17 cellular contexts compared by ENCODE assay signal in genomic region chr2:204529795-204530463, GRCh38. TPM values are rescaled to one million over a fixed set of nuclear protein-coding genes. Genes with fewer than 3 reads are reported as not detected.
"Had no signal": no experiment of that assay in that cellular context is flagged by ENCODE, and none has a peak within 500 bp of the region (broad histone marks: within the 10 kb centered on the region; RNA-seq: fewer than 3 reads in every experiment).

No MANE protein-coding gene starts in this region.

- H3K27ac Mint-ChIP-seq: activated B cell treated with CpG ODN at 0.5 μM for 24 hours; activated CD4-positive, alpha-beta memory T cell treated with anti-CD3 and anti-CD28 coated beads, Interleukin-2, amount 10 ng/mL, durations not matched to agents 7 days and 5 days; activated CD8-positive, alpha-beta memory T cell treated with anti-CD3 and anti-CD28 coated beads, Interleukin-2, amount 10 ng/mL, durations not matched to agents 7 days and 5 days; activated naive CD8-positive, alpha-beta T cell treated with anti-CD3 and anti-CD28 coated beads, Interleukin-2, amount 10 ng/mL, durations not matched to agents 7 days and 5 days; endodermal cell; stimulated activated naive B cell treated with anti-CD40 and anti-IgM and Interleukin-4, amounts not matched to agents 10 μg/mL and 1 μg/mL and 100 μg/mL, for 72 hours had no signal

- H3K79me2 ChIP-seq: parathyroid adenoma had no signal

- H3K9ac ChIP-seq: parathyroid adenoma had no signal

- H3K9me3 ChIP-seq: thoracic aorta had no signal

- H3K27me3 Mint-ChIP-seq: activated B cell treated with CpG ODN at 0.5 μM for 24 hours; activated CD8-positive, alpha-beta memory T cell treated with anti-CD3 and anti-CD28 coated beads, Interleukin-2, amount 10 ng/mL, durations not matched to agents 7 days and 5 days; stimulated activated naive B cell treated with anti-CD40 and anti-IgM and Interleukin-4, amounts not matched to agents 10 μg/mL and 1 μg/mL and 100 μg/mL, for 72 hours had no signal

- H2AFZ ChIP-seq: parathyroid adenoma had no signal

- H3K27ac ChIP-seq: epithelial cell of prostate, left ventricle myocardium inferior, parathyroid adenoma, thoracic aorta had no signal

- ATAC-seq: activated CD8-positive, alpha-beta memory T cell treated with anti-CD3 and anti-CD28 coated beads, Interleukin-2, amount 10 ng/mL, durations not matched to agents 7 days and 5 days; naive thymus-derived CD8-positive, alpha-beta T cell; sciatic nerve; stimulated activated naive B cell treated with anti-CD40 and anti-IgM and Interleukin-4, amounts not matched to agents 10 μg/mL and 1 μg/mL and 100 μg/mL, for 72 hours had no signal

- H3K36me3 Mint-ChIP-seq: activated CD8-positive, alpha-beta memory T cell treated with anti-CD3 and anti-CD28 coated beads, Interleukin-2, amount 10 ng/mL, durations not matched to agents 7 days and 5 days; activated naive CD8-positive, alpha-beta T cell treated with anti-CD3 and anti-CD28 coated beads, Interleukin-2, amount 10 ng/mL, durations not matched to agents 7 days and 5 days; naive thymus-derived CD8-positive, alpha-beta T cell; stimulated activated naive B cell treated with anti-CD40 and anti-IgM and Interleukin-4, amounts not matched to agents 10 μg/mL and 1 μg/mL and 100 μg/mL, for 72 hours had no signal

- H3K4me3 Mint-ChIP-seq: activated B cell treated with CpG ODN at 0.5 μM for 24 hours; activated CD4-positive, alpha-beta memory T cell treated with anti-CD3 and anti-CD28 coated beads, Interleukin-2, amount 10 ng/mL, durations not matched to agents 7 days and 5 days; activated CD8-positive, alpha-beta memory T cell treated with anti-CD3 and anti-CD28 coated beads, Interleukin-2, amount 10 ng/mL, durations not matched to agents 7 days and 5 days; activated naive CD8-positive, alpha-beta T cell treated with anti-CD3 and anti-CD28 coated beads, Interleukin-2, amount 10 ng/mL, durations not matched to agents 7 days and 5 days; endodermal cell; naive thymus-derived CD8-positive, alpha-beta T cell; stimulated activated naive B cell treated with anti-CD40 and anti-IgM and Interleukin-4, amounts not matched to agents 10 μg/mL and 1 μg/mL and 100 μg/mL, for 72 hours had no signal

- H3K4me3 ChIP-seq: left ventricle myocardium inferior, thoracic aorta had no signal

- H3K9me3 Mint-ChIP-seq: activated B cell treated with CpG ODN at 0.5 μM for 24 hours; activated CD4-positive, alpha-beta memory T cell treated with anti-CD3 and anti-CD28 coated beads, Interleukin-2, amount 10 ng/mL, durations not matched to agents 7 days and 5 days; activated naive CD8-positive, alpha-beta T cell treated with anti-CD3 and anti-CD28 coated beads, Interleukin-2, amount 10 ng/mL, durations not matched to agents 7 days and 5 days; endodermal cell; naive thymus-derived CD8-positive, alpha-beta T cell had no signal

- H3K4me1 ChIP-seq: left ventricle myocardium inferior, parathyroid adenoma had no signal

- DNase-seq: activated B cell treated with CpG ODN at 0.5 μM for 24 hours; activated CD4-positive, alpha-beta memory T cell treated with anti-CD3 and anti-CD28 coated beads, Interleukin-2, amount 10 ng/mL, durations not matched to agents 7 days and 5 days; activated CD4-positive, alpha-beta T cell treated with anti-CD3 and anti-CD28 coated beads for 48 hours; activated CD8-positive, alpha-beta memory T cell treated with anti-CD3 and anti-CD28 coated beads, Interleukin-2, amount 10 ng/mL, durations not matched to agents 7 days and 5 days; activated naive CD4-positive, alpha-beta T cell; activated naive CD8-positive, alpha-beta T cell treated with anti-CD3 and anti-CD28 coated beads, Interleukin-2, amount 10 ng/mL, durations not matched to agents 7 days and 5 days; amygdala; endodermal cell; foreskin fibroblast; hypothalamus; left ventricle myocardium inferior; naive thymus-derived CD8-positive, alpha-beta T cell; stimulated activated naive B cell treated with anti-CD40 and anti-IgM and Interleukin-4, amounts not matched to agents 10 μg/mL and 1 μg/mL and 100 μg/mL, for 72 hours had no signal

- H3K4me1 Mint-ChIP-seq: activated B cell treated with CpG ODN at 0.5 μM for 24 hours; activated CD4-positive, alpha-beta memory T cell treated with anti-CD3 and anti-CD28 coated beads, Interleukin-2, amount 10 ng/mL, durations not matched to agents 7 days and 5 days; activated CD8-positive, alpha-beta memory T cell treated with anti-CD3 and anti-CD28 coated beads, Interleukin-2, amount 10 ng/mL, durations not matched to agents 7 days and 5 days; activated naive CD8-positive, alpha-beta T cell treated with anti-CD3 and anti-CD28 coated beads, Interleukin-2, amount 10 ng/mL, durations not matched to agents 7 days and 5 days; endodermal cell; naive thymus-derived CD8-positive, alpha-beta T cell had no signal

- H3K36me3 ChIP-seq: left ventricle myocardium inferior, thoracic aorta had no signal

RNA-seq across cellular contexts. Expression of gene PARD3B, which starts 15.3 kb away (rescaled TPM):
- total RNA-seq: activated B cell treated with CpG ODN at 0.5 μM for 24 hours had no signal
